In genomic region chr2:38666578-38666926, GRCh38 we compare ENCODE assay signal across 8 cellular contexts.
DNase-seq lines count a peak whose midpoint lies in the region; ATAC-seq and TF ChIP-seq lines count a peak whose summit lies in the region.

No MANE protein-coding gene starts in this region.

- H3K36me3 ChIP-seq in GM06990 (ENCODE audit: control insufficient read depth, insufficient read depth, low read length), result no peaks in the 10 kb centered on the region
- H3K36me3 ChIP-seq in parathyroid adenoma (ENCODE audit: control insufficient read depth, insufficient read depth, low read length), result no peaks in the 10 kb centered on the region

- H3K9ac ChIP-seq in parathyroid adenoma, result no peak overlapping the region

- peaks cover 69% of the 10 kb centered on the region for H3K4me1 Mint-ChIP-seq in T-helper 2 cell treated with Interferon-gamma antibody and Interleukin-4, amounts not matched to agents 5 μg/mL and 100 μg/mL, for 36 hours (ENCODE audit: low read depth)

- H3K4me2 ChIP-seq in parathyroid adenoma (ENCODE audit: low read length), result peak overlapping the region; percentile 67

- H3K4me3 ChIP-seq in GM06990 (replicated peaks; ENCODE audit: low read depth, low read length), result peak overlapping the region; percentile 59
- peak overlapping the region; percentile 68 for H3K4me3 ChIP-seq in parathyroid adenoma (ENCODE audit: low read depth, low read length)

- ATAC-seq in HG02938 (IDR thresholded peaks at IDR 0.05; ENCODE audit: unreplicated experiment) (peak; percentile 20), HG03025 (IDR thresholded peaks at IDR 0.05; ENCODE audit: low FRiP score, unreplicated experiment) (no peak)

- no peak for DNase-seq in GM06990 (ENCODE audit: extremely low read depth, insufficient read length)
- no peak for DNase-seq in T-helper 2 cell treated with Interferon-gamma antibody and Interleukin-4, amounts not matched to agents 5 μg/mL and 100 μg/mL, for 36 hours (ENCODE audit: low spot score)
- peak; percentile 43 for DNase-seq in germinal center (ENCODE audit: low spot score)
- DNase-seq in kidney glomerular epithelial cell (lab: John Stamatoyannopoulos, UW), result no peak
- DNase-seq in SHP77 (lab: John Stamatoyannopoulos, UW), result no peak

- peaks cover 31% of the 10 kb centered on the region for H3K36me3 Mint-ChIP-seq in T-helper 2 cell treated with Interferon-gamma antibody and Interleukin-4, amounts not matched to agents 5 μg/mL and 100 μg/mL, for 36 hours (ENCODE audit: low read depth)

- peaks cover 6% of the 10 kb centered on the region for H3K4me1 ChIP-seq in parathyroid adenoma

- TF ChIP-seq CTCF in GM06990 (IDR thresholded peaks at IDR 0.05; ENCODE audit: insufficient read depth, low read length, poor library complexity, severe bottlenecking) (no peak), parathyroid adenoma (IDR thresholded peaks at IDR 0.05) (no peak)

- H3K27me3 ChIP-seq in GM06990 (replicated peaks; ENCODE audit: control insufficient read depth, insufficient read depth, low read length) (no peaks in the 10 kb centered on the region), parathyroid adenoma (ENCODE audit: control insufficient read depth, insufficient read depth, low read length) (no peaks in the 10 kb centered on the region)

- H3K27ac ChIP-seq in parathyroid adenoma, result peak overlapping the region; percentile 62

- H3K9me3 Mint-ChIP-seq in T-helper 2 cell treated with Interferon-gamma antibody and Interleukin-4, amounts not matched to agents 5 μg/mL and 100 μg/mL, for 36 hours, result no peaks in the 10 kb centered on the region

- H3K27ac Mint-ChIP-seq in T-helper 2 cell treated with Interferon-gamma antibody and Interleukin-4, amounts not matched to agents 5 μg/mL and 100 μg/mL, for 36 hours, result peak overlapping the region; percentile 88

- peaks cover 2% of the 10 kb centered on the region for H3K79me2 ChIP-seq in parathyroid adenoma

- H3K9me3 ChIP-seq in parathyroid adenoma (ENCODE audit: control insufficient read depth, low read length), result no peaks in the 10 kb centered on the region

- peak overlapping the region; percentile 89 for H2AFZ ChIP-seq in parathyroid adenoma

- H3K27me3 Mint-ChIP-seq in T-helper 2 cell treated with Interferon-gamma antibody and Interleukin-4, amounts not matched to agents 5 μg/mL and 100 μg/mL, for 36 hours (ENCODE audit: low read depth), result no peaks in the 10 kb centered on the region

- H3K4me3 Mint-ChIP-seq in T-helper 2 cell treated with Interferon-gamma antibody and Interleukin-4, amounts not matched to agents 5 μg/mL and 100 μg/mL, for 36 hours, result peak overlapping the region; percentile 95
